ENCODE assay signal across 1 cellular context in genomic region chr9:96382175-96382574, GRCh38.
A peak's percentile ranks its signal among the peaks of the same experiment; 100 is the strongest.
TF ChIP-seq lines count a peak whose summit lies in the region.

No MANE protein-coding gene starts in this region.

TF ChIP-seq in HepG2, 621 proteins besides CTCF, POLR2A, EP300 and RAD21 (continued from another document):
- no peak for TF ChIP-seq SRSF9 (IDR thresholded peaks at IDR 0.05; ENCODE audit: borderline replicate concordance, insufficient read depth, low read depth, low read length, poor library complexity, severe bottlenecking)
- TF ChIP-seq ZNF770 (CRISPR knock-in tag; IDR thresholded peaks at IDR 0.05): peak; percentile 85
- TF ChIP-seq CBX1 (IDR thresholded peaks at IDR 0.05; ENCODE audit: low read depth): no peak
- no peak for TF ChIP-seq TCF7L2 (IDR thresholded peaks at IDR 0.05; ENCODE audit: low read depth, low read length)
- peak; percentile 38; the same call in 1 of the 2 replicates for TF ChIP-seq SAP130 (CRISPR knock-in tag; IDR thresholded peaks at IDR 0.05; ENCODE audit: low read depth)
- TF ChIP-seq SIN3A (IDR thresholded peaks at IDR 0.05; ENCODE audit: borderline replicate concordance, low read depth, low read length): peak; percentile 38; the same call in 1 of the 2 replicates
- TF ChIP-seq CSRNP2 (CRISPR knock-in tag; conservative IDR thresholded peaks at IDR 0.05; ENCODE audit: low read depth): no peak
- no peak for TF ChIP-seq MZF1 (CRISPR knock-in tag; IDR thresholded peaks at IDR 0.05; ENCODE audit: borderline replicate concordance)
- TF ChIP-seq ADNP (CRISPR knock-in tag; IDR thresholded peaks at IDR 0.05): no peak
- TF ChIP-seq ZBTB7A (CRISPR knock-in tag; IDR thresholded peaks at IDR 0.05): no peak
- no peak for TF ChIP-seq ZNF296 (CRISPR knock-in tag; conservative IDR thresholded peaks at IDR 0.05)
- no peak for TF ChIP-seq MAFG (CRISPR knock-in tag; IDR thresholded peaks at IDR 0.05)
- TF ChIP-seq PCBP1 (IDR thresholded peaks at IDR 0.05; ENCODE audit: borderline replicate concordance, low read depth, low read length): no peak
- TF ChIP-seq TAF1 (CRISPR knock-in tag; IDR thresholded peaks at IDR 0.05): no peak
- no peak for TF ChIP-seq CAMTA2 (CRISPR knock-in tag; IDR thresholded peaks at IDR 0.05; ENCODE audit: borderline replicate concordance)
- TF ChIP-seq CEBPB (IDR thresholded peaks at IDR 0.05; ENCODE audit: borderline replicate concordance, low read depth, low read length): no peak
- TF ChIP-seq ZBTB20 (CRISPR knock-in tag; IDR thresholded peaks at IDR 0.05; ENCODE audit: borderline replicate concordance, low read depth): no peak
- no peak for TF ChIP-seq ZSCAN21 (CRISPR knock-in tag; IDR thresholded peaks at IDR 0.05; ENCODE audit: borderline replicate concordance)
- no peak for TF ChIP-seq HOXA5 (CRISPR knock-in tag; IDR thresholded peaks at IDR 0.05)
- TF ChIP-seq ZNF512 (CRISPR knock-in tag; IDR thresholded peaks at IDR 0.05): no peak
- peak; percentile 83 for TF ChIP-seq FOSL2 (CRISPR knock-in tag; IDR thresholded peaks at IDR 0.05)
- no peak for TF ChIP-seq ZBTB46 (CRISPR knock-in tag; IDR thresholded peaks at IDR 0.05; ENCODE audit: borderline replicate concordance)
